Comparison of ENCODE assay signal across 19 cellular contexts in the genomic region with DNA sequence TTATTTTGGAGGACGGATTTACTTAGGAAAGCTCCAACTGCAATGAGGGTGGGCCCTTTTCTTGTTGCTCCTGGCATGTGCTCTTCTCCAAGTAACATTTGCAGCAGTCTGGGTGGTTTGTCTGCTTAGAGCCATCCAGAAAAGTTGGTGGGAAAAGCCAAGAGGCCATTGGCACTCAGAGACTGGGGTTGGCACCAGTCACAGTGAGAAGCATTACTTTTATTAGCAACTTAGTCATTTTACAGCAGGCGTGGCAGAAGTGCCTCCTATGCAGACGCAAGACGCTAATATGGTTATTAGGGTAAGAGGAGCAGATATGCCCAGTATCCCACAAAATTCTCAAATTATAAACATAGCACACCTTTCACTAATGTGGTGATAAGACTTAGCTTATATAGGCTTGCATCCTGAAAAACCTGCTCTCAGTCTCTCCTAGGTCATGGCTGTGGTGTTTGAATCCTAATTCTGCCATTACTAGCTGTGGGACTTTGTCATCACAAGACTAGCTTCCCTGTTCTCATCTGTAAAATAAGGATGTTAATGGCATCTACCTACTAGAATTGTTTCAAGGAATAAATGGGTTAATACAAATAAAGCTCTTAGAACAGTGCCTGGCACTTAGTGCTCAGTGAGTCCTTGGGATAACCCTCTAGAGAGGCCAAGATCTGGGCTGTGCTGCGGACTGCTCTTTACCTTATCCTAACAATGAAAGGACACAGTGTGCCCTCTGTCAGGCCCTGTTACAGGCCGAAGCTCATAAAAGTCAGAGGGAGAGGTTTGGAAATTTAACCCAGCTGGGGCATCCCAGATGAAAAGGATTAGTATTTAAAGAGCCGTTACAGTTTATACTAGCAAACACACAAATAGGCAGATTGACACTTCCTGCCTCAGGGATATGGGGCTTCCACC.
A peak's percentile ranks its signal among the peaks of the same experiment; 100 is the strongest.
DNase-seq lines count a peak whose midpoint lies in the region; ATAC-seq and TF ChIP-seq lines count a peak whose summit lies in the region.
"Had no signal": no experiment of that assay in that cellular context is flagged by ENCODE, and none has a peak within 500 bp of the region (broad histone marks: within the 10 kb centered on the region; RNA-seq: fewer than 3 reads in every experiment).

No MANE protein-coding gene starts in this region.

- ATAC-seq in Right ventricle myocardium inferior (peak; percentile 98), aorta (ENCODE audit: low FRiP score) (peak; percentile 87)
- ATAC-seq: activated CD8-positive, alpha-beta T cell treated with anti-CD3 and anti-CD28 coated beads, Interleukin-2, amount 10 ng/mL, durations not matched to agents 7 days and 5 days had no signal

- H3K27me3 Mint-ChIP-seq in neural crest cell (ENCODE audit: low read depth): no peaks in the 10 kb centered on the region
- H3K27me3 Mint-ChIP-seq: CD4-positive, CD25-positive, alpha-beta regulatory T cell had no signal

- WGBS in aorta, 2 donors: 1 to 4% methylated on average over 7 of the region's 7 CpGs

- H3K9me3 ChIP-seq in left ventricle myocardium inferior (replicated peaks) (no peaks in the 10 kb centered on the region), aorta (ENCODE audit: control insufficient read depth, low read length) (no peaks in the 10 kb centered on the region)
- H3K9me3 ChIP-seq: Peyer's patch, tibial nerve had no signal

- H3K4me3 Mint-ChIP-seq in neural crest cell: no peak overlapping the region
- H3K4me3 Mint-ChIP-seq: activated CD8-positive, alpha-beta T cell treated with anti-CD3 and anti-CD28 coated beads, Interleukin-2, amount 10 ng/mL, durations not matched to agents 7 days and 5 days; activated T-helper 1 cell treated with anti-CD3 and anti-CD28 coated beads, Interleukin-12 subunit alpha, Interleukin-12 subunit beta, Interleukin-2, Interleukin-4 antibody, amounts not matched to agents 30 ng/mL and 10 ng/mL and 1 ng/mL, durations not matched to agents 14 hours and 24 hours and 36 hours; CD4-positive, CD25-positive, alpha-beta regulatory T cell had no signal

- intact Hi-C loops in Right ventricle myocardium inferior (cut with DNase I) (loop anchor here (5.0 kb wide), 1 partner anchor 156 kb away; the partner anchor contains the start of gene ROR1), cardiac septum (cut with DNase I) (no loop called here), left ventricle myocardium inferior (cut with micrococcal nuclease) (no loop called here), aorta (cut with DNase I) (no loop called here)

- TF ChIP-seq CTCF in left ventricle myocardium inferior (IDR thresholded peaks at IDR 0.05; ENCODE audit: borderline replicate concordance): no peak
- no peak for TF ChIP-seq CTCF in neural crest cell (conservative IDR thresholded peaks at IDR 0.05)

- H3K27ac ChIP-seq in left ventricle myocardium inferior (replicated peaks) (peak overlapping the region; percentile 86), aorta (ENCODE audit: low read depth in 1 of 2, low read length in 2 of 2) (peak overlapping the region; percentile 96 to 98)
- H3K27ac ChIP-seq: 22Rv1, Peyer's patch, WERI-Rb-1 had no signal

- H3K4me1 ChIP-seq in left ventricle myocardium inferior (peaks cover 54% of the 10 kb centered on the region), aorta (ENCODE audit: control insufficient read depth in 1 of 2, insufficient read depth in 2 of 2, low read length in 2 of 2) (peaks cover 6 to 10% of the 10 kb centered on the region in 2 donors)
- H3K4me1 ChIP-seq: Peyer's patch had no signal

- peak overlapping the region; percentile 75 for H3K27ac Mint-ChIP-seq in neural crest cell (ENCODE audit: unreplicated experiment)
- H3K27ac Mint-ChIP-seq: activated CD8-positive, alpha-beta T cell treated with anti-CD3 and anti-CD28 coated beads, Interleukin-2, amount 10 ng/mL, durations not matched to agents 7 days and 5 days; activated T-helper 1 cell treated with anti-CD3 and anti-CD28 coated beads, Interleukin-12 subunit alpha, Interleukin-12 subunit beta, Interleukin-2, Interleukin-4 antibody, amounts not matched to agents 30 ng/mL and 10 ng/mL and 1 ng/mL, durations not matched to agents 14 hours and 24 hours and 36 hours; CD4-positive, CD25-positive, alpha-beta regulatory T cell had no signal

- no peaks in the 10 kb centered on the region for H3K9me3 Mint-ChIP-seq in neural crest cell
- H3K9me3 Mint-ChIP-seq: activated T-helper 1 cell treated with anti-CD3 and anti-CD28 coated beads, Interleukin-12 subunit alpha, Interleukin-12 subunit beta, Interleukin-2, Interleukin-4 antibody, amounts not matched to agents 30 ng/mL and 10 ng/mL and 1 ng/mL, durations not matched to agents 14 hours and 24 hours and 36 hours; CD4-positive, CD25-positive, alpha-beta regulatory T cell had no signal

- H3K4me3 ChIP-seq in left ventricle myocardium inferior (no peak overlapping the region), aorta (ENCODE audit: low read length in 2 of 2) (no peak overlapping the region)
- H3K4me3 ChIP-seq: Peyer's patch, tibial nerve had no signal

- H3K27me3 ChIP-seq in left ventricle myocardium inferior (ENCODE audit: low read depth) (no peaks in the 10 kb centered on the region), aorta (ENCODE audit: control insufficient read depth in 1 of 2, insufficient read depth in 2 of 2, low read length in 1 of 2) (no peaks in the 10 kb centered on the region)
- H3K27me3 ChIP-seq: Peyer's patch, tibial nerve had no signal

- DNase-seq in Right ventricle myocardium inferior (ENCODE audit: missing footprints): no peak
- DNase-seq in cardiac septum (ENCODE audit: low spot score): no peak
- DNase-seq in left ventricle myocardium inferior: peak; percentile 41
- no peak for DNase-seq in neural crest cell (ENCODE audit: low read depth, low spot score)
- peak; percentile 71 to 82 for DNase-seq in aorta
- DNase-seq in stimulated activated CD4-positive, alpha-beta T cell treated with anti-CD3 and anti-CD28 coated beads, Interleukin-4, amount 100 ng/mL, for 4 hours: no peak
- DNase-seq in retina: no peak
- no peak for DNase-seq in germinal center (ENCODE audit: low spot score)
- DNase-seq: activated CD8-positive, alpha-beta T cell treated with anti-CD3 and anti-CD28 coated beads, Interleukin-2, amount 10 ng/mL, durations not matched to agents 7 days and 5 days; CD4-positive, CD25-positive, alpha-beta regulatory T cell; cerebellar nuclear complex; NCI-H1930; NCI-H526 treated with DMSO at 0.1 percent for 48 hours; Peyer's patch; stimulated activated CD4-positive, alpha-beta T cell treated with anti-CD3 and anti-CD28 coated beads, Interleukin-2, amount 100 ng/mL, for 24 hours; WERI-Rb-1 had no signal

- peaks cover 17% of the 10 kb centered on the region for H3K4me1 Mint-ChIP-seq in neural crest cell
- H3K4me1 Mint-ChIP-seq: CD4-positive, CD25-positive, alpha-beta regulatory T cell had no signal

- H3K36me3 Mint-ChIP-seq in neural crest cell (ENCODE audit: low read depth): peaks cover 2% of the 10 kb centered on the region
- H3K36me3 Mint-ChIP-seq: CD4-positive, CD25-positive, alpha-beta regulatory T cell had no signal

- H3K36me3 ChIP-seq in left ventricle myocardium inferior (no peaks in the 10 kb centered on the region), aorta (ENCODE audit: control insufficient read depth in 1 of 2, insufficient read depth in 2 of 2, low read length in 1 of 2) (no peaks in the 10 kb centered on the region)
- H3K36me3 ChIP-seq: Peyer's patch, tibial nerve, WERI-Rb-1 had no signal

Comparison
In these comparisons a context has a peak if more than half of its experiments do, and no peak if none do; other contexts are left out.
1. DNase-seq: peak in left ventricle myocardium inferior (single experiment) and aorta (2 of 2); none in Right ventricle myocardium inferior (single experiment), cardiac septum (single experiment), neural crest cell (single experiment), stimulated activated CD4-positive, alpha-beta T cell treated with anti-CD3 and anti-CD28 coated beads, Interleukin-4, amount 100 ng/mL, for 4 hours (0 of 2), retina (single experiment) and germinal center (single experiment).